ENCODE assay signal across 11 cellular contexts in genomic region chr7:66859794-66860645, GRCh38.
A peak's percentile ranks its signal among the peaks of the same experiment; 100 is the strongest.
DNase-seq lines count a peak whose midpoint lies in the region; ATAC-seq, FAIRE-seq and TF ChIP-seq lines count a peak whose summit lies in the region.
"Had no signal": no experiment of that assay in that cellular context is flagged by ENCODE, and none has a peak within 500 bp of the region (broad histone marks: within the 10 kb centered on the region; RNA-seq: fewer than 3 reads in every experiment).

No MANE protein-coding gene starts in this region.

- H3K4me1 ChIP-seq in Panc1 (ENCODE audit: control insufficient read depth, insufficient read depth, low read length), result no peaks in the 10 kb centered on the region
- H3K4me1 ChIP-seq: breast epithelium, testis had no signal

- no peak for TF ChIP-seq CTCF in Panc1 (IDR thresholded peaks at IDR 0.05)
- TF ChIP-seq CTCF in choroid plexus epithelial cell (conservative IDR thresholded peaks at IDR 0.05; ENCODE audit: low read depth, low read length), result no peak
- no peak for TF ChIP-seq CTCF in GM13977 (IDR thresholded peaks at IDR 0.05; ENCODE audit: extremely low read depth, insufficient read depth, missing control alignments)

- no peaks in the 10 kb centered on the region for H3K27me3 ChIP-seq in Panc1 (ENCODE audit: control insufficient read depth, insufficient read depth, low read length)
- H3K27me3 ChIP-seq: breast epithelium, testis had no signal

- POLR2A ChIA-PET in Panc1 (lab: Charles Lee), result no interaction called here

- H3K4me3 ChIP-seq in Panc1 (ENCODE audit: low read depth in 2 of 2, low read length in 2 of 2) (no peak overlapping the region), choroid plexus epithelial cell (ENCODE audit: low read depth, low read length) (no peak overlapping the region)
- H3K4me3 ChIP-seq: breast epithelium, testis had no signal

- H3K27ac ChIP-seq in Panc1 (ENCODE audit: low read length), result no peak overlapping the region
- H3K27ac ChIP-seq: breast epithelium, testis had no signal

- no peaks in the 10 kb centered on the region for H3K9me3 ChIP-seq in Panc1 (ENCODE audit: control insufficient read depth, insufficient read depth, low read depth, low read length)
- H3K9me3 ChIP-seq: breast epithelium, testis had no signal

- no peak for TF ChIP-seq POLR2A in H54 (IDR thresholded peaks at IDR 0.05; ENCODE audit: low read depth, low read length)

- peak; percentile 45; the same call in 1 of the 2 replicates for ATAC-seq in Panc1

- CTCF ChIA-PET in Panc1 (lab: Charles Lee), result no interaction called here

- H3K36me3 ChIP-seq in Panc1 (ENCODE audit: control insufficient read depth, insufficient read depth, low read length), result no peaks in the 10 kb centered on the region
- H3K36me3 ChIP-seq: breast epithelium had no signal

- no TSS peak for BruUV-seq in Panc1 (replicated peaks; lab: Mats Ljungman, UMichigan)

- in situ Hi-C loops in Panc1 (cut with HindIII; ENCODE audit: low pct_unique_long_range_greater_than_20kb, low sequenced_read_pairs), result no loop called here
- in situ Hi-C loops in GM13977 (cut with MboI; ENCODE audit: low pct_unique_long_range_greater_than_20kb, low sequenced_read_pairs, unreplicated experiment), result no loop called here

- intact Hi-C loops in Panc1 (cut with micrococcal nuclease; ENCODE audit: unreplicated experiment), result no loop called here

- peak; percentile 78 for FAIRE-seq in H54 (lab: Jason Lieb, UNC)

- DNase-seq in H54 (ENCODE audit: insufficient read length, low spot score) (no peak), Panc1 (ENCODE audit: low read depth, low spot score) (no peak), choroid plexus epithelial cell (ENCODE audit: low read depth) (peak; percentile 36), occipital lobe (lab: John Stamatoyannopoulos, UW) (peak; percentile 5), mesenteric fat pad (ENCODE audit: low spot score) (no peak), HuH-7 (ENCODE audit: low spot score) (no peak), glomerular visceral epithelial cell (ENCODE audit: extremely low spot score) (no peak), GM13977 (ENCODE audit: low spot score) (no peak)
- DNase-seq: NCI-H1436 treated with DMSO at 0.1 percent for 48 hours, testis had no signal

Comparison
In these comparisons a context has a peak if more than half of its experiments do, and no peak if none do; other contexts are left out.
1. DNase-seq: peak in choroid plexus epithelial cell (single experiment) and occipital lobe (single experiment); none in H54 (single experiment), Panc1 (single experiment), mesenteric fat pad (single experiment), HuH-7 (single experiment), glomerular visceral epithelial cell (single experiment) and GM13977 (single experiment).